28 cellular contexts compared by ENCODE assay signal in the genomic region with DNA sequence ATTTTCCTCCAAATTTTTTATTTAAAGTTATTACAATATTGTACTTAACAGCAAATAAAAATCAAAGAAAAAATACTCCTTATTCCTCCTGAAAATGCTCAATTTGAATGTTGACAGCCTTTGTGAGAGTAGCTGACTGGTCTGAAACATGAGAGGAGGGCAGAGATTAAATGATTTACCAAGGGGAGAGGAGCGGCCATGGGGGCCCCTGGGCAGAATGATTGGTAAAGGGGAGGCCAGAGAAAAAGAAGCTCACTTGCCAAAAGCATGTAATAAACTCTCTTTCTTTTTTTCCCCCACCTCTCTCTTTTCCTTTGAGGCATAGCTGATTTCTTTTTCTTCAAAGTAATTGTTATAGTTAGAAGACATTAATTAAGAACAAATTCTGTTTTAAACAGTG.
"Had no signal": no experiment of that assay in that cellular context is flagged by ENCODE, and none has a peak within 500 bp of the region (broad histone marks: within the 10 kb centered on the region; RNA-seq: fewer than 3 reads in every experiment).

No MANE protein-coding gene starts in this region.

- H3K27ac ChIP-seq: cardiac muscle cell, SJSA1 had no signal

- DNase-seq: activated CD4-positive, alpha-beta T cell treated with anti-CD3 and anti-CD28 coated beads, Interleukin-2, amount 10 ng/mL, durations not matched to agents 24 days and 14 days; activated CD4-positive, alpha-beta T cell treated with anti-CD3 and anti-CD28 coated beads, Interleukin-2, amount 50 U/mL, for 4 hours; activated CD8-positive, alpha-beta T cell treated with anti-CD3 and anti-CD28 coated beads for 36 hours; activated effector memory CD4-positive, alpha-beta T cell treated with anti-CD3 and anti-CD28 coated beads, Interleukin-2, amount 50 U/mL, for 16 hours; activated naive CD4-positive, alpha-beta T cell; activated naive CD4-positive, alpha-beta T cell treated with anti-CD3 and anti-CD28 coated beads, Interleukin-2, amount 50 U/mL, for 16 hours; activated naive CD8-positive, alpha-beta T cell treated with anti-CD3 and anti-CD28 coated beads for 36 hours; activated T-cell treated with anti-CD3 and anti-CD28 coated beads, Interleukin-2, amount 50 U/mL, for 1 hour; activated T-cell treated with anti-CD3 and anti-CD28 coated beads, Interleukin-2, amount 50 U/mL, for 72 hours; amniotic stem cell; aorta; NCI-H1092 treated with DMSO at 0.1 percent for 48 hours; NCI-H146; NCI-H187; NCI-H2029 treated with DMSO at 0.1 percent for 48 hours; NCI-H2107; NCI-H2171 treated with DMSO at 0.1 percent for 48 hours; NCI-H2227 treated with DMSO at 0.1 percent for 48 hours; NCI-H446; NCI-H510A treated with DMSO at 0.1 percent for 48 hours; NCI-H526 treated with DMSO at 0.1 percent for 48 hours; NCI-H774; SHP77; SK-N-SH had no signal

- H3K27me3 ChIP-seq: SJSA1 had no signal

- H3K9ac ChIP-seq: SK-N-SH had no signal

- H3K4me2 ChIP-seq: SK-N-SH had no signal

- H3K36me3 ChIP-seq: cardiac muscle cell, SJSA1 had no signal

- H3K9me3 ChIP-seq: SK-N-SH had no signal

- ATAC-seq: activated CD8-positive, alpha-beta T cell treated with anti-CD3 and anti-CD28 coated beads for 36 hours; activated T-cell treated with anti-CD3 and anti-CD28 coated beads, Interleukin-2, amount 50 U/mL, for 72 hours; activated T-helper 17 cell treated with anti-CD3 and anti-CD28 coated beads, Interleukin-2, amount 50 U/mL, for 72 hours; Panc1 had no signal

- H3K4me3 ChIP-seq: cardiac muscle cell, SJSA1 had no signal
